28 cellular contexts compared by ENCODE assay signal in the genomic region with DNA sequence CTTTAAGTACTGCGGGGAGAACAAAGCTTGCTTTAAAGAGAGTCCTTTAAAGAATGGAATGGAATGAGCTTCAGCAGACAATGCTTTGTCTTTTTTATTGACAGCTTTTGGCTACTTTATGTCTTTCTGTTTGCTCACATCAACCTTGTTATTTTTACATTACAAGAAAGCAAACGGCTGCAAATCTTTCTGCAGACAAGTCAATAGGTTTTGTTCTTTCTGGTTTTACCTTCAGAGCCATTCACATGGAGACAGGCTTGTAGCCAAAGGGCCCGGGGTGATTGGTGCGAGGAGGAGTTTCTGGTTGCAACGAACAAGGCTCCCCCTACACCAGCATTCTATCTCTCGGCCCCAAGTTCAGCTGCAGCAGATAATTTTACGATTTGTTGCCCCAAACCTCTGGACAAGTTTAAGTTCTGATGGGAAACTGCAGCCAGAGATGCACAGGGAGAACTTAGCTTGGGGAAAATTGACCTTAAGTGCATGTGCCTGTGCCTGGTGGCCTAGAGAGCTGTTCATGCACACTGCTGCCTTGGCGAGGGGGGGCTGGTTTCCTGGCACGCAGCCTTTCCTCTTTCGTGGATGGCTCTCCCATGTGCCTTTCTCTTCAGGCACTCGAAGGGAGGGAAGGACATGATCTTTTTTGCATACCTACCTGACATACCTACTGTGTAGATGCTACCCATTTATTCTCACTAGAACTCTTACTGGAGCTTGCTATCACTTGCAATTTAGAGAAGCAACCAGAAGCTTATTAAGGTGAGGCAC.
DNase-seq lines count a peak whose midpoint lies in the region; TF ChIP-seq lines count a peak whose summit lies in the region.
"Had no signal": no experiment of that assay in that cellular context is flagged by ENCODE, and none has a peak within 500 bp of the region (broad histone marks: within the 10 kb centered on the region; RNA-seq: fewer than 3 reads in every experiment).

No MANE protein-coding gene starts in this region.

- no peak for TF ChIP-seq CTCF in mesothelial cell of epicardium (IDR thresholded peaks at IDR 0.05; ENCODE audit: unreplicated experiment)

- peaks cover 20% of the 10 kb centered on the region for H3K4me1 ChIP-seq in HUES48 (ENCODE audit: control insufficient read depth, insufficient read depth, low read length)
- H3K4me1 ChIP-seq: esophagus muscularis mucosa, foreskin keratinocyte, heart right ventricle, upper lobe of right lung had no signal

- no peaks in the 10 kb centered on the region for H3K36me3 ChIP-seq in HUES48 (ENCODE audit: control insufficient read depth, insufficient read depth, low read length)
- H3K36me3 ChIP-seq: esophagus muscularis mucosa, heart right ventricle, neutrophil, upper lobe of right lung had no signal

- DNase-seq in ELF-1 (ENCODE audit: low read depth, low spot score): peak; percentile 36
- DNase-seq in NCI-H774 (lab: John Stamatoyannopoulos, UW): peak; percentile 7
- no peak for DNase-seq in mesothelial cell of epicardium (ENCODE audit: low spot score in 2 of 2, unreplicated experiment in 2 of 2)
- no peak for DNase-seq in GM03348 (ENCODE audit: low spot score)
- DNase-seq in activated gamma-delta T cell treated with Interleukin-2 at 50 U/mL for 16 hours: no peak
- DNase-seq in NCI-H82 (lab: John Stamatoyannopoulos, UW): no peak
- DNase-seq: activated CD4-positive, CD25-positive, alpha-beta regulatory T cell treated with anti-CD3 and anti-CD28 coated beads, Interleukin-2, amount 50 U/mL, for 72 hours; activated CD8-positive, alpha-beta T cell treated with anti-CD3 and anti-CD28 coated beads, Interleukin-2, amount 10 ng/mL, durations not matched to agents 7 days and 5 days; activated effector memory CD4-positive, alpha-beta T cell treated with Interleukin-2 at 50 U/mL for 16 hours; activated T-cell treated with anti-CD3 and anti-CD28 coated beads for 4 hours; CD4-positive, CD25-positive, alpha-beta regulatory T cell; central memory CD4-positive, alpha-beta T cell; EL; foreskin keratinocyte; heart right ventricle; NCI-H2171; NCI-H526 treated with DMSO at 0.1 percent for 48 hours; OCI-M1; stimulated activated CD4-positive, alpha-beta T cell treated with anti-CD3 and anti-CD28 coated beads, Interleukin-4, amount 100 ng/mL, for 4 hours; T-helper 17 cell; upper lobe of right lung had no signal

- peak overlapping the region; percentile 30 for H3K27ac Mint-ChIP-seq in mesothelial cell of epicardium
- H3K27ac Mint-ChIP-seq: activated CD8-positive, alpha-beta T cell treated with anti-CD3 and anti-CD28 coated beads, Interleukin-2, amount 10 ng/mL, durations not matched to agents 7 days and 5 days; CD4-positive, CD25-positive, alpha-beta regulatory T cell; IgD-negative memory B cell; memory B cell; progenitor cell of endocrine pancreas; stimulated activated memory B cell treated with anti-CD40 and anti-IgM and Interleukin-4, amounts not matched to agents 10 μg/mL and 1 μg/mL and 100 μg/mL, for 72 hours; T-helper 17 cell had no signal

- peaks cover 11% of the 10 kb centered on the region for H3K27me3 ChIP-seq in HUES48 (ENCODE audit: control insufficient read depth, insufficient read depth, low read length)
- H3K27me3 ChIP-seq: esophagus muscularis mucosa, foreskin keratinocyte, heart right ventricle, neutrophil, upper lobe of right lung had no signal

- H3K9me3 Mint-ChIP-seq in mesothelial cell of epicardium: peaks cover 8% of the 10 kb centered on the region

- no peak overlapping the region for H3K4me3 Mint-ChIP-seq in mesothelial cell of epicardium
- H3K4me3 Mint-ChIP-seq: activated CD8-positive, alpha-beta T cell treated with anti-CD3 and anti-CD28 coated beads, Interleukin-2, amount 10 ng/mL, durations not matched to agents 7 days and 5 days; CD4-positive, CD25-positive, alpha-beta regulatory T cell; IgD-negative memory B cell; memory B cell; stimulated activated memory B cell treated with anti-CD40 and anti-IgM and Interleukin-4, amounts not matched to agents 10 μg/mL and 1 μg/mL and 100 μg/mL, for 72 hours; T-helper 17 cell had no signal

- peak overlapping the region; percentile 87 for H3K27ac ChIP-seq in HUES48 (ENCODE audit: low read depth, low read length)
- H3K27ac ChIP-seq: esophagus muscularis mucosa, foreskin keratinocyte, heart right ventricle, neutrophil, upper lobe of right lung had no signal

- no peaks in the 10 kb centered on the region for H3K36me3 Mint-ChIP-seq in mesothelial cell of epicardium
- H3K36me3 Mint-ChIP-seq: CD4-positive, CD25-positive, alpha-beta regulatory T cell; IgD-negative memory B cell; memory B cell; stimulated activated memory B cell treated with anti-CD40 and anti-IgM and Interleukin-4, amounts not matched to agents 10 μg/mL and 1 μg/mL and 100 μg/mL, for 72 hours had no signal

- no peak overlapping the region for H3K9ac ChIP-seq in HUES48 (ENCODE audit: low read depth, low read length)

- H3K4me3 ChIP-seq in HUES48 (ENCODE audit: low read depth, low read length): peak overlapping the region; percentile 2; the same call in 1 of the 2 replicates
- H3K4me3 ChIP-seq: esophagus muscularis mucosa, heart right ventricle, upper lobe of right lung had no signal

- H3K9me3 ChIP-seq in HUES48 (ENCODE audit: control insufficient read depth, insufficient read depth, low read length): peaks cover 18% of the 10 kb centered on the region
- H3K9me3 ChIP-seq: esophagus muscularis mucosa, neutrophil, upper lobe of right lung had no signal

- H3K4me1 Mint-ChIP-seq in mesothelial cell of epicardium: peaks cover 28% of the 10 kb centered on the region
- H3K4me1 Mint-ChIP-seq: CD4-positive, CD25-positive, alpha-beta regulatory T cell; IgD-negative memory B cell; memory B cell; stimulated activated memory B cell treated with anti-CD40 and anti-IgM and Interleukin-4, amounts not matched to agents 10 μg/mL and 1 μg/mL and 100 μg/mL, for 72 hours; T-helper 17 cell had no signal

- H3K27me3 Mint-ChIP-seq in mesothelial cell of epicardium (ENCODE audit: low read depth): no peaks in the 10 kb centered on the region
- H3K27me3 Mint-ChIP-seq: CD4-positive, CD25-positive, alpha-beta regulatory T cell; IgD-negative memory B cell; stimulated activated memory B cell treated with anti-CD40 and anti-IgM and Interleukin-4, amounts not matched to agents 10 μg/mL and 1 μg/mL and 100 μg/mL, for 72 hours; T-helper 17 cell had no signal

Comparison
In these comparisons a context has a peak if more than half of its experiments do, and no peak if none do; other contexts are left out.
1. DNase-seq: peak in ELF-1 (single experiment) and NCI-H774 (single experiment); none in mesothelial cell of epicardium (0 of 2), GM03348 (single experiment), activated gamma-delta T cell treated with Interleukin-2 at 50 U/mL for 16 hours (single experiment) and NCI-H82 (single experiment).